15 cellular contexts compared by ENCODE assay signal in genomic region chr12:89468017-89468416, GRCh38. TPM values are rescaled to one million over a fixed set of nuclear protein-coding genes. Genes with fewer than 3 reads are reported as not detected.
DNase-seq lines count a peak whose midpoint lies in the region; ATAC-seq and TF ChIP-seq lines count a peak whose summit lies in the region.
"Had no signal": no experiment of that assay in that cellular context is flagged by ENCODE, and none has a peak within 500 bp of the region (broad histone marks: within the 10 kb centered on the region; RNA-seq: fewer than 3 reads in every experiment).

No MANE protein-coding gene starts in this region.

- ATAC-seq in HG03565 (IDR thresholded peaks at IDR 0.05; ENCODE audit: unreplicated experiment) (peak; percentile 22), HG02571 (IDR thresholded peaks at IDR 0.05; ENCODE audit: unreplicated experiment) (no peak)
- ATAC-seq in stimulated activated naive B cell treated with anti-CD40 and anti-IgM and Interleukin-4, amounts not matched to agents 10 μg/mL and 1 μg/mL and 100 μg/mL, for 72 hours (replicated peaks), result peak; percentile 56 to 59

- H3K27me3 ChIP-seq in brain microvascular endothelial cell (replicated peaks), result no peaks in the 10 kb centered on the region

- intact Hi-C loops in activated CD4-positive, alpha-beta memory T cell treated with anti-CD3 and anti-CD28 coated beads for 36 hours (cut with micrococcal nuclease), result loop anchor here (1.0 to 5.0 kb wide), 4 partner anchors 115 to 428 kb away; partner anchors contain the start of gene DUSP6
- intact Hi-C loops in activated T-helper 2 cell treated with anti-CD3 and anti-CD28 coated beads, Interferon-gamma antibody, Interleukin-2, Interleukin-4, amounts not matched to agents 10 μg/mL and 5 μg/mL and 100 μg/mL, durations not matched to agents 14 hours and 24 hours and 36 hours (cut with micrococcal nuclease), result loop anchor here (1.0 to 5.0 kb wide), 10 partner anchors 77 to 1171 kb away; partner anchors contain the start of genes ATP2B1 and DUSP6

- no peaks in the 10 kb centered on the region for H3K36me3 ChIP-seq in brain microvascular endothelial cell (replicated peaks)
- H3K36me3 ChIP-seq: prostate gland had no signal

- no peak overlapping the region for H3K27ac ChIP-seq in brain microvascular endothelial cell
- H3K27ac ChIP-seq: prostate gland had no signal

- peak overlapping the region; percentile 90 for H3K27ac Mint-ChIP-seq in activated CD4-positive, alpha-beta memory T cell treated with anti-CD3 and anti-CD28 coated beads, Interleukin-2, amount 10 ng/mL, durations not matched to agents 7 days and 5 days
- no peak overlapping the region for H3K27ac Mint-ChIP-seq in activated CD4-positive, alpha-beta memory T cell treated with anti-CD3 and anti-CD28 coated beads for 36 hours
- peak overlapping the region; percentile 69 for H3K27ac Mint-ChIP-seq in activated T-helper 2 cell treated with anti-CD3 and anti-CD28 coated beads, Interferon-gamma antibody, Interleukin-2, Interleukin-4, amounts not matched to agents 10 μg/mL and 5 μg/mL and 100 μg/mL, durations not matched to agents 14 hours and 24 hours and 36 hours
- H3K27ac Mint-ChIP-seq in stimulated activated naive B cell treated with anti-CD40 and anti-IgM and Interleukin-4, amounts not matched to agents 10 μg/mL and 1 μg/mL and 100 μg/mL, for 72 hours, result peak overlapping the region; percentile 47

- H3K27me3 Mint-ChIP-seq in activated CD4-positive, alpha-beta memory T cell treated with anti-CD3 and anti-CD28 coated beads, Interleukin-2, amount 10 ng/mL, durations not matched to agents 7 days and 5 days, result no peaks in the 10 kb centered on the region
- H3K27me3 Mint-ChIP-seq in activated CD4-positive, alpha-beta memory T cell treated with anti-CD3 and anti-CD28 coated beads for 36 hours, result no peaks in the 10 kb centered on the region
- H3K27me3 Mint-ChIP-seq in activated T-helper 2 cell treated with anti-CD3 and anti-CD28 coated beads, Interferon-gamma antibody, Interleukin-2, Interleukin-4, amounts not matched to agents 10 μg/mL and 5 μg/mL and 100 μg/mL, durations not matched to agents 14 hours and 24 hours and 36 hours (ENCODE audit: low read depth), result no peaks in the 10 kb centered on the region
- H3K27me3 Mint-ChIP-seq in stimulated activated naive B cell treated with anti-CD40 and anti-IgM and Interleukin-4, amounts not matched to agents 10 μg/mL and 1 μg/mL and 100 μg/mL, for 72 hours, result no peaks in the 10 kb centered on the region

- no peak for TF ChIP-seq CTCF in brain microvascular endothelial cell (IDR thresholded peaks at IDR 0.05; ENCODE audit: low read depth, low read length, missing control alignments)

- peaks cover 83% of the 10 kb centered on the region for H3K4me1 Mint-ChIP-seq in activated CD4-positive, alpha-beta memory T cell treated with anti-CD3 and anti-CD28 coated beads, Interleukin-2, amount 10 ng/mL, durations not matched to agents 7 days and 5 days
- H3K4me1 Mint-ChIP-seq in activated CD4-positive, alpha-beta memory T cell treated with anti-CD3 and anti-CD28 coated beads for 36 hours (ENCODE audit: low read depth), result peaks cover 45% of the 10 kb centered on the region
- H3K4me1 Mint-ChIP-seq in activated T-helper 2 cell treated with anti-CD3 and anti-CD28 coated beads, Interferon-gamma antibody, Interleukin-2, Interleukin-4, amounts not matched to agents 10 μg/mL and 5 μg/mL and 100 μg/mL, durations not matched to agents 14 hours and 24 hours and 36 hours (ENCODE audit: low read depth), result peaks cover 68% of the 10 kb centered on the region
- H3K4me1 Mint-ChIP-seq in stimulated activated naive B cell treated with anti-CD40 and anti-IgM and Interleukin-4, amounts not matched to agents 10 μg/mL and 1 μg/mL and 100 μg/mL, for 72 hours, result peaks cover 14 to 29% of the 10 kb centered on the region in 2 donors

- in situ Hi-C loops in brain microvascular endothelial cell (cut with HindIII; ENCODE audit: low pct_ligation_motif_present, low sequenced_read_pairs), result loop anchor here (10.0 to 25.0 kb wide), 2 partner anchors 106 to 413 kb away; partner anchors contain the start of gene DUSP6

- no peaks in the 10 kb centered on the region for H3K9me3 Mint-ChIP-seq in activated CD4-positive, alpha-beta memory T cell treated with anti-CD3 and anti-CD28 coated beads, Interleukin-2, amount 10 ng/mL, durations not matched to agents 7 days and 5 days
- H3K9me3 Mint-ChIP-seq in activated CD4-positive, alpha-beta memory T cell treated with anti-CD3 and anti-CD28 coated beads for 36 hours, result no peaks in the 10 kb centered on the region
- no peaks in the 10 kb centered on the region for H3K9me3 Mint-ChIP-seq in activated T-helper 2 cell treated with anti-CD3 and anti-CD28 coated beads, Interferon-gamma antibody, Interleukin-2, Interleukin-4, amounts not matched to agents 10 μg/mL and 5 μg/mL and 100 μg/mL, durations not matched to agents 14 hours and 24 hours and 36 hours
- H3K9me3 Mint-ChIP-seq in stimulated activated naive B cell treated with anti-CD40 and anti-IgM and Interleukin-4, amounts not matched to agents 10 μg/mL and 1 μg/mL and 100 μg/mL, for 72 hours, result no peaks in the 10 kb centered on the region
- H3K9me3 Mint-ChIP-seq: CD8-positive, alpha-beta T cell had no signal

- no peak overlapping the region for H3K4me3 ChIP-seq in brain microvascular endothelial cell (ENCODE audit: low read depth, low read length)
- H3K4me3 ChIP-seq: prostate gland had no signal

- DNase-seq in activated CD4-positive, alpha-beta memory T cell treated with anti-CD3 and anti-CD28 coated beads, Interleukin-2, amount 10 ng/mL, durations not matched to agents 7 days and 5 days, result no peak
- no peak for DNase-seq in activated CD4-positive, alpha-beta memory T cell treated with anti-CD3 and anti-CD28 coated beads for 36 hours
- no peak for DNase-seq in activated T-helper 2 cell treated with anti-CD3 and anti-CD28 coated beads, Interferon-gamma antibody, Interleukin-2, Interleukin-4, amounts not matched to agents 10 μg/mL and 5 μg/mL and 100 μg/mL, durations not matched to agents 14 hours and 24 hours and 36 hours (ENCODE audit: low spot score)
- DNase-seq in stimulated activated naive B cell treated with anti-CD40 and anti-IgM and Interleukin-4, amounts not matched to agents 10 μg/mL and 1 μg/mL and 100 μg/mL, for 72 hours, result no peak
- DNase-seq in stimulated activated CD4-positive, alpha-beta T cell treated with anti-CD3 and anti-CD28 coated beads, Interleukin-2, amount 100 ng/mL, for 48 hours, result no peak
- no peak for DNase-seq in brain microvascular endothelial cell
- DNase-seq: aorta; CD8-positive, alpha-beta T cell; islet precursor cell; NCI-H1930; NCI-H510A; SIG-M5 had no signal

- CTCF ChIA-PET in activated CD4-positive, alpha-beta memory T cell treated with anti-CD3 and anti-CD28 coated beads, Interleukin-2, amount 10 ng/mL, durations not matched to agents 7 days and 5 days (lab: Charles Lee), result interaction anchor here (0.7 to 8.8 kb wide), 14 partner anchors 9 to 451 kb away, joined by 3 to 209 read pairs (median 7); partner anchors contain the start of genes DUSP6, GALNT4 and POC1B
- CTCF ChIA-PET in activated CD4-positive, alpha-beta memory T cell treated with anti-CD3 and anti-CD28 coated beads for 36 hours (lab: Charles Lee), result interaction anchor here (1.0 to 9.0 kb wide), 8 partner anchors 27 to 450 kb away, joined by 3 to 130 read pairs (median 11); partner anchors contain the start of genes GALNT4 and POC1B

- H3K4me3 Mint-ChIP-seq in activated CD4-positive, alpha-beta memory T cell treated with anti-CD3 and anti-CD28 coated beads, Interleukin-2, amount 10 ng/mL, durations not matched to agents 7 days and 5 days, result peak overlapping the region; percentile 46
- H3K4me3 Mint-ChIP-seq in activated CD4-positive, alpha-beta memory T cell treated with anti-CD3 and anti-CD28 coated beads for 36 hours, result no peak overlapping the region
- H3K4me3 Mint-ChIP-seq in activated T-helper 2 cell treated with anti-CD3 and anti-CD28 coated beads, Interferon-gamma antibody, Interleukin-2, Interleukin-4, amounts not matched to agents 10 μg/mL and 5 μg/mL and 100 μg/mL, durations not matched to agents 14 hours and 24 hours and 36 hours (ENCODE audit: low read depth), result peak overlapping the region; percentile 48
- H3K4me3 Mint-ChIP-seq in stimulated activated naive B cell treated with anti-CD40 and anti-IgM and Interleukin-4, amounts not matched to agents 10 μg/mL and 1 μg/mL and 100 μg/mL, for 72 hours, result no peak overlapping the region

- peaks cover 51% of the 10 kb centered on the region for H3K36me3 Mint-ChIP-seq in activated CD4-positive, alpha-beta memory T cell treated with anti-CD3 and anti-CD28 coated beads, Interleukin-2, amount 10 ng/mL, durations not matched to agents 7 days and 5 days (ENCODE audit: low read depth)
- H3K36me3 Mint-ChIP-seq in activated CD4-positive, alpha-beta memory T cell treated with anti-CD3 and anti-CD28 coated beads for 36 hours, result no peaks in the 10 kb centered on the region
- H3K36me3 Mint-ChIP-seq in activated T-helper 2 cell treated with anti-CD3 and anti-CD28 coated beads, Interferon-gamma antibody, Interleukin-2, Interleukin-4, amounts not matched to agents 10 μg/mL and 5 μg/mL and 100 μg/mL, durations not matched to agents 14 hours and 24 hours and 36 hours (ENCODE audit: low read depth), result peaks cover 30% of the 10 kb centered on the region
- peaks cover 2 to 8% of the 10 kb centered on the region in 2 donors for H3K36me3 Mint-ChIP-seq in stimulated activated naive B cell treated with anti-CD40 and anti-IgM and Interleukin-4, amounts not matched to agents 10 μg/mL and 1 μg/mL and 100 μg/mL, for 72 hours

- POLR2A ChIA-PET in activated CD4-positive, alpha-beta memory T cell treated with anti-CD3 and anti-CD28 coated beads, Interleukin-2, amount 10 ng/mL, durations not matched to agents 7 days and 5 days (lab: Charles Lee), result interaction anchor here (1.0 to 6.5 kb wide), 18 partner anchors 16 to 449 kb away, joined by 3 to 111 read pairs (median 8); partner anchors contain the start of genes ATP2B1, DUSP6, GALNT4 and POC1B
- POLR2A ChIA-PET in activated CD4-positive, alpha-beta memory T cell treated with anti-CD3 and anti-CD28 coated beads for 36 hours (lab: Charles Lee), result interaction anchor here (1.4 kb wide), 2 partner anchors 26 to 429 kb away, joined by 3 read pairs; no protein-coding TSS in a partner anchor

RNA-seq across cellular contexts. Expression of gene GALNT4, which starts 56.6 kb away (rescaled TPM):
- 10 to 100 TPM; 21.5 to 23.3 TPM for total RNA-seq in activated CD4-positive, alpha-beta memory T cell treated with anti-CD3 and anti-CD28 coated beads, Interleukin-2, amount 10 ng/mL, durations not matched to agents 7 days and 5 days
- total RNA-seq in activated CD4-positive, alpha-beta memory T cell treated with anti-CD3 and anti-CD28 coated beads for 36 hours, result 1 to 10 TPM; 5.8 to 6.0 TPM
- 8.8 and 9.1 TPM in 2 replicates for total RNA-seq in activated T-helper 2 cell treated with anti-CD3 and anti-CD28 coated beads, Interferon-gamma antibody, Interleukin-2, Interleukin-4, amounts not matched to agents 10 μg/mL and 5 μg/mL and 100 μg/mL, durations not matched to agents 14 hours and 24 hours and 36 hours

RNA-seq across cellular contexts. Expression of gene POC1B, which starts 57.8 kb away (rescaled TPM):
- total RNA-seq in activated CD4-positive, alpha-beta memory T cell treated with anti-CD3 and anti-CD28 coated beads, Interleukin-2, amount 10 ng/mL, durations not matched to agents 7 days and 5 days, result 10 to 100 TPM; 56.8 to 58.6 TPM
- total RNA-seq in activated CD4-positive, alpha-beta memory T cell treated with anti-CD3 and anti-CD28 coated beads for 36 hours, result 10 to 100 TPM; 38.2 to 40.9 TPM
- 24.8 and 25.5 TPM in 2 replicates for total RNA-seq in activated T-helper 2 cell treated with anti-CD3 and anti-CD28 coated beads, Interferon-gamma antibody, Interleukin-2, Interleukin-4, amounts not matched to agents 10 μg/mL and 5 μg/mL and 100 μg/mL, durations not matched to agents 14 hours and 24 hours and 36 hours

Comparison
In these comparisons a context has a peak if more than half of its experiments do, and no peak if none do; other contexts are left out.
1. H3K4me3 Mint-ChIP-seq: peak in activated CD4-positive, alpha-beta memory T cell treated with anti-CD3 and anti-CD28 coated beads, Interleukin-2, amount 10 ng/mL, durations not matched to agents 7 days and 5 days (single experiment) and activated T-helper 2 cell treated with anti-CD3 and anti-CD28 coated beads, Interferon-gamma antibody, Interleukin-2, Interleukin-4, amounts not matched to agents 10 μg/mL and 5 μg/mL and 100 μg/mL, durations not matched to agents 14 hours and 24 hours and 36 hours (single experiment); none in activated CD4-positive, alpha-beta memory T cell treated with anti-CD3 and anti-CD28 coated beads for 36 hours (single experiment) and stimulated activated naive B cell treated with anti-CD40 and anti-IgM and Interleukin-4, amounts not matched to agents 10 μg/mL and 1 μg/mL and 100 μg/mL, for 72 hours (0 of 2).